ENCODE assay signal across 10 cellular contexts in the genomic region with DNA sequence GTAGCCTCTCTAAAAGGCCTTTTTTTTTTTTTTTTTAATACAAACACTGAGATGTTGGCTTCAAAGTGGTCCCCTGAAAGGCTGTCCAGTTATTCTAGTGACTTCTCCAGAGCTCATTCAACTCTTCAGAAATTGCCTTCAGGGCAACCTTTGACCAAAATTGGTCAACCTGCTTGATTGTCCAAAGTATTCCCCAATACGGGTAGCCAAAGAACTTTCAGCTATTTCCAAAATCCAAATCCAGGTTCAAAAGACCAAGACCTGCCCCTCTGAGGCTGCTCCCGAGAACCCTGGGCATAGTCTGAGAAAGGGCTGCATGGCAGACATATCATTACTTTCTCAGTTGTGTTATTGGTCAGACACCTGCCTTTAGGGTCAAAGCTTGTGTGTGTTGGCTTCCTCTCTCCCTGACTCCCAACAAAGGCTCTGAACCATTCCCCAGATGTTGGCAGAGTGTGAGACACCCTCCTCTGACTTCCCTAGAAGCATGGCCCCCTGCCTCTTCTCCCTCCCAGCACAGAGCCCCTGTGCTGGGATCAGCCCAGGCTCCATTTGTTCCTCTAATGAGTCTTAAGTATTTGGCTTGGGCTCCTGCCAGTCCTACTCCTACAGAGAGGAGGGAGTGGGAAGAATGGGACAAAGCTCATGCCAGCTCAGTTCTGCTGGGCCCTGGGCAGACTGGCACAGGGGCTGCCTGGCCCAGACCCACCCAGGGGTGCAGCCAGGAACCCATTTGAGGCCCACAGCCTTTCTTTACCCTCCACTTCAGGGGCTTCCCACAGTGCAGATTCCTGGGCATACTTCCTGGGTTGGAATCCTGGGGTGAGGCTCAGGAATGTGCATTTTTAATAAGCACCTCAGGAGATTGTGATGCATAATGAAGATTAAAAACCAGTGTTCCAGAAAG. TPM values are rescaled to one million over a fixed set of nuclear protein-coding genes. Genes with fewer than 3 reads are reported as not detected.
DNase-seq lines count a peak whose midpoint lies in the region; ATAC-seq and TF ChIP-seq lines count a peak whose summit lies in the region.
"Had no signal": no experiment of that assay in that cellular context is flagged by ENCODE, and none has a peak within 500 bp of the region (broad histone marks: within the 10 kb centered on the region; RNA-seq: fewer than 3 reads in every experiment).

No MANE protein-coding gene starts in this region.

- peaks cover 0 to 1% of the 10 kb centered on the region in 2 donors for H3K9me3 Mint-ChIP-seq in activated T-cell treated with anti-CD3 and anti-CD28 coated beads, Interleukin-2, amount 50 U/mL, for 72 hours

- peaks cover 0 to 8% of the 10 kb centered on the region in 2 donors for H3K36me3 Mint-ChIP-seq in activated T-cell treated with anti-CD3 and anti-CD28 coated beads, Interleukin-2, amount 50 U/mL, for 72 hours (ENCODE audit: insufficient read depth in 2 of 2)

- no peak overlapping the region for H3K4me3 Mint-ChIP-seq in activated T-cell treated with anti-CD3 and anti-CD28 coated beads, Interleukin-2, amount 50 U/mL, for 72 hours
- H3K4me3 Mint-ChIP-seq: dendritic cell treated with granulocyte-macrophage colony-stimulating factor and Interleukin-4, amounts not matched to agents 40 ng/mL and 50 ng/mL, for 4 days had no signal

- peaks cover 8% of the 10 kb centered on the region for H3K27me3 Mint-ChIP-seq in activated T-cell treated with anti-CD3 and anti-CD28 coated beads, Interleukin-2, amount 50 U/mL, for 72 hours (ENCODE audit: low read depth)

- no peak overlapping the region for H3K27ac Mint-ChIP-seq in activated T-cell treated with anti-CD3 and anti-CD28 coated beads, Interleukin-2, amount 50 U/mL, for 72 hours
- H3K27ac Mint-ChIP-seq: dendritic cell treated with granulocyte-macrophage colony-stimulating factor and Interleukin-4, amounts not matched to agents 40 ng/mL and 50 ng/mL, for 4 days had no signal

- TF ChIP-seq CTCF in retinal pigment epithelial cell (conservative IDR thresholded peaks at IDR 0.05; ENCODE audit: low read depth, low read length), result no peak

- no peak for ATAC-seq in stimulated activated naive CD8-positive, alpha-beta T cell treated with anti-CD3 and anti-CD28 coated beads, Interleukin-15, Interleukin-2, amounts not matched to agents 100 U/mL and 50 U/mL, for 24 hours
- ATAC-seq in activated T-cell treated with anti-CD3 and anti-CD28 coated beads, Interleukin-2, amount 50 U/mL, for 72 hours (replicated peaks in 1 of 2), result no peak

- H3K4me3 ChIP-seq in retinal pigment epithelial cell (ENCODE audit: low read length), result no peak overlapping the region

- DNase-seq in GM03348 (ENCODE audit: low spot score) (peak; percentile 64), NCI-H69 (lab: John Stamatoyannopoulos, UW) (peak; percentile 95), fibroblast of the conjunctiva (ENCODE audit: low read depth) (peak; percentile 27), retinal pigment epithelial cell (ENCODE audit: low read depth) (peak; percentile 93), T-helper 2 cell (no peak)
- DNase-seq in stimulated activated naive CD8-positive, alpha-beta T cell treated with anti-CD3 and anti-CD28 coated beads, Interleukin-15, Interleukin-2, amounts not matched to agents 100 U/mL and 50 U/mL, for 24 hours, result no peak
- DNase-seq in central memory CD4-positive, alpha-beta T cell, result no peak
- DNase-seq in activated T-cell treated with anti-CD3 and anti-CD28 coated beads, Interleukin-2, amount 50 U/mL, for 72 hours, result no peak
- DNase-seq: stimulated activated CD8-positive, alpha-beta memory T cell treated with anti-CD3 and anti-CD28 coated beads, Interleukin-4, amount 100 ng/mL, for 48 hours had no signal

- no peaks in the 10 kb centered on the region for H3K4me1 Mint-ChIP-seq in activated T-cell treated with anti-CD3 and anti-CD28 coated beads, Interleukin-2, amount 50 U/mL, for 72 hours (ENCODE audit: low read depth)

RNA-seq across cellular contexts. Expression of a gene that starts 30.3 kb away (rescaled TPM):
- 10 to 100 TPM; 16.9 to 23.8 TPM for total RNA-seq in activated T-cell treated with anti-CD3 and anti-CD28 coated beads, Interleukin-2, amount 50 U/mL, for 72 hours

RNA-seq across cellular contexts. Expression of a gene that starts 41.2 kb away (rescaled TPM):
- 100 to 1,000 TPM; 213 to 254 TPM for total RNA-seq in activated T-cell treated with anti-CD3 and anti-CD28 coated beads, Interleukin-2, amount 50 U/mL, for 72 hours

RNA-seq across cellular contexts. Expression of a gene that starts 43.7 kb away (rescaled TPM):
- not detected for total RNA-seq in activated T-cell treated with anti-CD3 and anti-CD28 coated beads, Interleukin-2, amount 50 U/mL, for 72 hours

RNA-seq across cellular contexts. Expression of a gene that starts 57.4 kb away (rescaled TPM):
- not detected for total RNA-seq in activated T-cell treated with anti-CD3 and anti-CD28 coated beads, Interleukin-2, amount 50 U/mL, for 72 hours

Comparison
In these comparisons a context has a peak if more than half of its experiments do, and no peak if none do; other contexts are left out.
1. DNase-seq: peak in GM03348 (single experiment), NCI-H69 (single experiment), fibroblast of the conjunctiva (single experiment) and retinal pigment epithelial cell (single experiment); none in stimulated activated naive CD8-positive, alpha-beta T cell treated with anti-CD3 and anti-CD28 coated beads, Interleukin-15, Interleukin-2, amounts not matched to agents 100 U/mL and 50 U/mL, for 24 hours (single experiment), central memory CD4-positive, alpha-beta T cell (single experiment), T-helper 2 cell (0 of 5) and activated T-cell treated with anti-CD3 and anti-CD28 coated beads, Interleukin-2, amount 50 U/mL, for 72 hours (0 of 2).